Comparison of ENCODE assay signal across 34 cellular contexts in the genomic region with DNA sequence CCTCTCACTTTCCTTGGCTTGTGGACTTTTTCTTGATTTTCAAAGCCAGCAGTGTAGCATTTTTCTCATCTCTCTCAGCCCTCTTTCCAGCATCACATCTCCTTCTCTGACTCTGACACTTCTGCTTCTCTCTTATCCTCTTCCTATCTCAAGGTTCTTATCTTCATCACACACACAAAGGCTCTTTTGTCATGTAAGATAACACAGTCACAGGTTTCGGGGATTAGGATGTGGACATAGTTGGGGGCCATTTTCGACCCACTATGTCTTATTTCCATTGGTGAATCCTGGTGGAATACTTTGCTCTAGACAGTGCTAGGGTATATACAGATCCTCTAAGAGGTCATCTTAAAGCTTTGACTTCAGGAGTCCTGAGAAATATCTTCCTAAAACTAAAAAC.
DNase-seq lines count a peak whose midpoint lies in the region; ATAC-seq and TF ChIP-seq lines count a peak whose summit lies in the region.
"Had no signal": no experiment of that assay in that cellular context is flagged by ENCODE, and none has a peak within 500 bp of the region (broad histone marks: within the 10 kb centered on the region; RNA-seq: fewer than 3 reads in every experiment).

No MANE protein-coding gene starts in this region.

- in situ Hi-C loops in IMR-90 (cut with MboI; ENCODE audit: low sequenced_read_pairs): no loop called here

- H2BK5ac ChIP-seq in IMR-90 (ENCODE audit: low read depth, low read length, poor library complexity, severe bottlenecking) (no peak overlapping the region), mesendoderm (ENCODE audit: low read length) (no peak overlapping the region)

- peaks cover 8% of the 10 kb centered on the region for H3K4me1 ChIP-seq in IMR-90 (ENCODE audit: control insufficient read depth, insufficient read depth, low read length)
- H3K4me1 ChIP-seq in endodermal cell (ENCODE audit: control insufficient read depth, insufficient read depth, low read length): peaks cover 3% of the 10 kb centered on the region
- H3K4me1 ChIP-seq in mesendoderm (ENCODE audit: control insufficient read depth, low read depth, low read length): peaks cover 6% of the 10 kb centered on the region
- H3K4me1 ChIP-seq in left ventricle myocardium inferior: peaks cover 12% of the 10 kb centered on the region
- H3K4me1 ChIP-seq: BLaER1; BLaER1 treated with 17β-estradiol and CSF1 and Interleukin-3, amounts not matched to agents 10 nM and 100 nM had no signal

- H2BK20ac ChIP-seq in IMR-90 (ENCODE audit: low read depth, low read length): peak overlapping the region; percentile 49; the same call in 1 of the 2 replicates

- H3K14ac ChIP-seq in IMR-90 (replicated peaks; ENCODE audit: low read depth, low read length): no peak overlapping the region

- TF ChIP-seq CTCF in HFFc6 (IDR thresholded peaks at IDR 0.05) (no peak), IMR-90 (conservative IDR thresholded peaks at IDR 0.05; ENCODE audit: low read depth, low read length) (no peak), endodermal cell (conservative IDR thresholded peaks at IDR 0.05) (no peak), left ventricle myocardium inferior (IDR thresholded peaks at IDR 0.05; ENCODE audit: borderline replicate concordance) (no peak)

- no TSS peak for BruUV-seq in IMR-90 (replicated peaks; lab: Mats Ljungman, UMichigan)

- H4K20me1 ChIP-seq in IMR-90 (ENCODE audit: insufficient read depth, low read length): no peaks in the 10 kb centered on the region
- H4K20me1 ChIP-seq: BLaER1; BLaER1 treated with 17β-estradiol and CSF1 and Interleukin-3, amounts not matched to agents 10 nM and 100 nM had no signal

- peak overlapping the region; percentile 71; the same call in 1 of the 3 replicates for H2BK15ac ChIP-seq in IMR-90 (ENCODE audit: low read depth, low read length)
- no peak overlapping the region for H2BK15ac ChIP-seq in mesendoderm (replicated peaks; ENCODE audit: low read depth)

- H3K27me3 ChIP-seq in IMR-90 (ENCODE audit: control insufficient read depth, insufficient read depth, low read length) (no peaks in the 10 kb centered on the region), endodermal cell (ENCODE audit: control insufficient read depth, insufficient read depth, low read length, poor library complexity, severe bottlenecking) (peaks cover 32% of the 10 kb centered on the region), mesendoderm (ENCODE audit: insufficient read depth, low read length, poor library complexity) (no peaks in the 10 kb centered on the region), left ventricle myocardium inferior (ENCODE audit: low read depth) (peaks cover 7% of the 10 kb centered on the region)
- H3K27me3 ChIP-seq: BE2C; BLaER1; BLaER1 treated with 17β-estradiol and CSF1 and Interleukin-3, amounts not matched to agents 10 nM and 100 nM had no signal

- H3K36me3 ChIP-seq in IMR-90 (ENCODE audit: control insufficient read depth, insufficient read depth, low read length): no peaks in the 10 kb centered on the region
- no peaks in the 10 kb centered on the region for H3K36me3 ChIP-seq in endodermal cell (ENCODE audit: control insufficient read depth, insufficient read depth, low read length)
- H3K36me3 ChIP-seq in mesendoderm (ENCODE audit: control insufficient read depth, insufficient read depth, low read length): no peaks in the 10 kb centered on the region
- H3K36me3 ChIP-seq in left ventricle myocardium inferior: no peaks in the 10 kb centered on the region
- H3K36me3 ChIP-seq: BE2C; BLaER1; BLaER1 treated with 17β-estradiol and CSF1 and Interleukin-3, amounts not matched to agents 10 nM and 100 nM had no signal

- H4K91ac ChIP-seq in IMR-90 (ENCODE audit: insufficient read depth, low read depth, low read length): no peak overlapping the region

- H3K56ac ChIP-seq in IMR-90 (ENCODE audit: extremely low read depth, insufficient read depth, low read length): no peak overlapping the region
- H3K56ac ChIP-seq in mesendoderm (ENCODE audit: low read length): no peak overlapping the region

- H3K27ac ChIP-seq in IMR-90 (ENCODE audit: insufficient read depth, low read length) (no peak overlapping the region), endodermal cell (ENCODE audit: low read depth, low read length) (no peak overlapping the region), mesendoderm (ENCODE audit: low read depth, low read length) (no peak overlapping the region), left ventricle myocardium inferior (replicated peaks) (no peak overlapping the region)
- H3K27ac ChIP-seq: 22Rv1; A549; BLaER1; BLaER1 treated with 17β-estradiol and CSF1 and Interleukin-3, amounts not matched to agents 10 nM and 100 nM; C4-2B had no signal

- H3K4me3 Mint-ChIP-seq in HFFc6 (no peak overlapping the region), endodermal cell (no peak overlapping the region)
- H3K4me3 Mint-ChIP-seq: B cell; CD14-positive monocyte; CD4-positive, alpha-beta memory T cell; CD4-positive, alpha-beta T cell; CD4-positive, CD25-positive, alpha-beta regulatory T cell; CD8-positive, alpha-beta memory T cell; CD8-positive, alpha-beta T cell had no signal

- peak overlapping the region; percentile 2; the same call in 1 of the 2 replicates for H3K27ac Mint-ChIP-seq in HFFc6
- H3K27ac Mint-ChIP-seq in endodermal cell: no peak overlapping the region
- H3K27ac Mint-ChIP-seq: B cell; CD14-positive monocyte; CD4-positive, alpha-beta memory T cell; CD4-positive, alpha-beta T cell; CD4-positive, CD25-positive, alpha-beta regulatory T cell; CD8-positive, alpha-beta memory T cell; CD8-positive, alpha-beta T cell had no signal

- no peak overlapping the region for H2AK9ac ChIP-seq in IMR-90 (replicated peaks; ENCODE audit: low read depth, low read length, poor library complexity)

- POLR2A ChIA-PET in IMR-90 (lab: Charles Lee; ENCODE audit: unreplicated experiment): no interaction called here

- H3K9me3 ChIP-seq in IMR-90 (ENCODE audit: control insufficient read depth, insufficient read depth, low read length): peaks cover 5% of the 10 kb centered on the region
- H3K9me3 ChIP-seq in endodermal cell (ENCODE audit: control insufficient read depth, low read length): peaks cover 9% of the 10 kb centered on the region
- H3K9me3 ChIP-seq in left ventricle myocardium inferior (replicated peaks): no peaks in the 10 kb centered on the region
- H3K9me3 ChIP-seq: A549; BE2C; BLaER1; BLaER1 treated with 17β-estradiol and CSF1 and Interleukin-3, amounts not matched to agents 10 nM and 100 nM; Caco-2 had no signal

- no peak for ATAC-seq in IMR-90 (ENCODE audit: low read depth)
- no peak for ATAC-seq in GM18519 (IDR thresholded peaks at IDR 0.05; ENCODE audit: low FRiP score, unreplicated experiment)
- ATAC-seq in HG02642 (IDR thresholded peaks at IDR 0.05; ENCODE audit: poor library complexity, unreplicated experiment): no peak
- ATAC-seq: A549; CD8-positive, alpha-beta T cell had no signal

- H3K18ac ChIP-seq in IMR-90 (ENCODE audit: low read depth, low read length) (peak overlapping the region; percentile 27; the same call in 1 of the 2 replicates), mesendoderm (ENCODE audit: low read length) (peak overlapping the region; percentile 36)

- WGBS in IMR-90 (ENCODE audit: extremely low coverage in 2 of 2, insufficient read length in 1 of 2), 2 experiments: no CpG with 5 or more reads among the region's 2 CpGs
- WGBS in endodermal cell (ENCODE audit: insufficient coverage in 1 of 2, insufficient read length in 1 of 2), 2 experiments: 23 to 60% methylated on average over 1 to 2 of the region's 2 CpGs
- no CpG with 5 or more reads among the region's 2 CpGs for WGBS in mesendoderm (ENCODE audit: extremely low coverage, insufficient coverage, low lambda C conversion rate)

- H2BK120ac ChIP-seq in IMR-90 (ENCODE audit: low read depth, low read length): 0 out of 2 replicates have a peak overlapping the region, but pooled peaks have one; percentile 28
- no peak overlapping the region for H2BK120ac ChIP-seq in mesendoderm (ENCODE audit: low read depth, low read length)

- H3K9me1 ChIP-seq in IMR-90 (ENCODE audit: insufficient read depth, low read length): peaks cover 5% of the 10 kb centered on the region

- TF ChIP-seq POLR2A in IMR-90 (IDR thresholded peaks at IDR 0.05; ENCODE audit: low read depth, low read length): no peak

- no peak overlapping the region for H3K23ac ChIP-seq in IMR-90 (ENCODE audit: low read depth, low read length)
- H3K23ac ChIP-seq in mesendoderm (ENCODE audit: low read length): no peak overlapping the region

- intact Hi-C loops in IMR-90 (cut with micrococcal nuclease) (no loop called here), left ventricle myocardium inferior (cut with micrococcal nuclease) (no loop called here)

- DNase-seq in HFFc6 (no peak), IMR-90 (no peak), endodermal cell (peak; percentile 59), mesendoderm (peak; percentile 84), left ventricle myocardium inferior (no peak), amniotic stem cell (lab: John Stamatoyannopoulos, UW) (no peak)
- DNase-seq: 8988T; ACHN; AML-193; BE2C; C1 segment of cervical spinal cord; Calu3; CD4-positive, alpha-beta memory T cell; CD4-positive, alpha-beta T cell; CD4-positive, CD25-positive, alpha-beta regulatory T cell; CD8-positive, alpha-beta memory T cell; CD8-positive, alpha-beta T cell; COR-L47; DMS 273 treated with DMSO at 0.1 percent for 48 hours; DMS153; DMS53; DMS79; DMS79 treated with DMSO at 0.1 percent for 48 hours; DND-41 had no signal

- H3K27me3 Mint-ChIP-seq in HFFc6 (ENCODE audit: insufficient read depth): peaks cover 2% of the 10 kb centered on the region; the same call in 1 of the 2 replicates
- peaks cover 9% of the 10 kb centered on the region for H3K27me3 Mint-ChIP-seq in endodermal cell (ENCODE audit: insufficient read depth)
- H3K27me3 Mint-ChIP-seq: B cell; CD4-positive, alpha-beta memory T cell; CD4-positive, alpha-beta T cell; CD4-positive, CD25-positive, alpha-beta regulatory T cell; CD8-positive, alpha-beta memory T cell had no signal

- no peaks in the 10 kb centered on the region for H3K79me2 ChIP-seq in mesendoderm (ENCODE audit: control insufficient read depth, insufficient read depth, low read length)

- no peak overlapping the region for H3K4me3 ChIP-seq in IMR-90 (ENCODE audit: insufficient read depth, low read depth, low read length)
- no peak overlapping the region for H3K4me3 ChIP-seq in endodermal cell (ENCODE audit: low read length)
- H3K4me3 ChIP-seq in mesendoderm (ENCODE audit: low read length): no peak overlapping the region
- H3K4me3 ChIP-seq in left ventricle myocardium inferior: no peak overlapping the region
- H3K4me3 ChIP-seq: A549; BLaER1; BLaER1 treated with 17β-estradiol and CSF1 and Interleukin-3, amounts not matched to agents 10 nM and 100 nM had no signal

- CTCF ChIA-PET in IMR-90 (lab: Yijun Ruan, JAX): no interaction called here

- no peak overlapping the region for H3K4me2 ChIP-seq in IMR-90 (ENCODE audit: low read depth, low read length)
- no peak overlapping the region for H3K4me2 ChIP-seq in mesendoderm (ENCODE audit: low read length)
- H3K4me2 ChIP-seq: A549; BLaER1; BLaER1 treated with 17β-estradiol and CSF1 and Interleukin-3, amounts not matched to agents 10 nM and 100 nM had no signal

- H4K8ac ChIP-seq in IMR-90 (ENCODE audit: low read depth in 2 of 2, low read length in 2 of 2) (no peak overlapping the region; a peak in 1 of 4 replicates), mesendoderm (ENCODE audit: low read depth, low read length) (no peak overlapping the region)

- dilution Hi-C loops in IMR-90 (cut with HindIII; ENCODE audit: low sequenced_read_pairs, unreplicated experiment): no loop called here

- H3K4ac ChIP-seq in IMR-90 (ENCODE audit: low read depth, low read length): peak overlapping the region; percentile 13; the same call in 1 of the 2 replicates
- no peak overlapping the region for H3K4ac ChIP-seq in mesendoderm (ENCODE audit: low read depth, low read length)

- TF ChIP-seq RAD21 in IMR-90 (IDR thresholded peaks at IDR 0.05; ENCODE audit: low read length): no peak

- H3K36me3 Mint-ChIP-seq in HFFc6 (ENCODE audit: low read depth): peaks cover 9% of the 10 kb centered on the region; the same call in 1 of the 2 replicates
- H3K36me3 Mint-ChIP-seq in endodermal cell (ENCODE audit: low read depth): no peaks in the 10 kb centered on the region
- H3K36me3 Mint-ChIP-seq: CD14-positive monocyte; CD4-positive, alpha-beta memory T cell; CD4-positive, CD25-positive, alpha-beta regulatory T cell; CD8-positive, alpha-beta memory T cell; CD8-positive, alpha-beta T cell had no signal

- H2AK5ac ChIP-seq in IMR-90 (ENCODE audit: low read depth, low read length) (no peak overlapping the region), mesendoderm (ENCODE audit: low read length) (no peak overlapping the region)

- H2AFZ ChIP-seq in IMR-90 (replicated peaks; ENCODE audit: low read length, poor library complexity): no peak overlapping the region

- H4K5ac ChIP-seq in IMR-90 (ENCODE audit: low read depth, low read length) (no peak overlapping the region), mesendoderm (ENCODE audit: low read length) (no peak overlapping the region)

- H3K4me1 Mint-ChIP-seq in HFFc6 (ENCODE audit: low read depth) (peaks cover 48% of the 10 kb centered on the region), endodermal cell (peaks cover 59% of the 10 kb centered on the region)
- H3K4me1 Mint-ChIP-seq: B cell; CD14-positive monocyte; CD4-positive, alpha-beta memory T cell; CD4-positive, CD25-positive, alpha-beta regulatory T cell; CD8-positive, alpha-beta memory T cell had no signal

- H3K9me3 Mint-ChIP-seq in HFFc6 (peaks cover 4% of the 10 kb centered on the region; the same call in 1 of the 2 replicates), endodermal cell (peaks cover 3% of the 10 kb centered on the region)

- H3K9ac ChIP-seq in IMR-90 (ENCODE audit: low read depth, low read length) (no peak overlapping the region), endodermal cell (ENCODE audit: extremely low read depth, low read length, poor library complexity, severe bottlenecking) (no peak overlapping the region), mesendoderm (ENCODE audit: low read length) (no peak overlapping the region)
- H3K9ac ChIP-seq: BLaER1; BLaER1 treated with 17β-estradiol and CSF1 and Interleukin-3, amounts not matched to agents 10 nM and 100 nM had no signal

- H3K79me1 ChIP-seq in IMR-90 (ENCODE audit: low read depth in 1 of 2, low read length in 2 of 2) (no peaks in the 10 kb centered on the region), mesendoderm (ENCODE audit: low read length) (no peaks in the 10 kb centered on the region)

Comparison
In these comparisons a context has a peak if more than half of its experiments do, and no peak if none do; other contexts are left out.
1. DNase-seq: peak in endodermal cell (single experiment) and mesendoderm (single experiment); none in HFFc6 (single experiment), IMR-90 (single experiment), left ventricle myocardium inferior (single experiment) and amniotic stem cell (single experiment).